20 cellular contexts compared by ENCODE assay signal in the genomic region with DNA sequence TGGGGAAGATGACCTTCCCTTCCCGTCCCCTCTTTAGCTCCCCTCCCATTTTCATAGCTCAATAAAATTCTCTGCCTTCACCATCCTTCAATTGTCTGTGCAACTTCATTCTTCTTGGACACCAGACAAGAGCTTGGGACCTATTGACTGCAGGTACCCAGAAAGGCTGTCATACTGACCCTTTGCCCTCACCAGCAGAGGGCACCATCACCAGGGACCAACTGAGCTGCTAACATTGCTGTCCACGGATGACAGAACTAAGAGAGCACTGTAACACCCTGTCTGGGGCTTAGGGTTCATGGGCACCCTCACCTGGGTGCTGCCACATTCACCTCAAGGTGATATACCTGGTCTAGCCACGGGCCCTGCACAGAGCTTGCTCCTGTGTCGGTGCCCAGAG.
A peak's percentile ranks its signal among the peaks of the same experiment; 100 is the strongest.
DNase-seq lines count a peak whose midpoint lies in the region; ATAC-seq lines count a peak whose summit lies in the region.
"Had no signal": no experiment of that assay in that cellular context is flagged by ENCODE, and none has a peak within 500 bp of the region (broad histone marks: within the 10 kb centered on the region; RNA-seq: fewer than 3 reads in every experiment).

No MANE protein-coding gene starts in this region.

- H2BK5ac ChIP-seq in mesendoderm (ENCODE audit: low read length) = no peak overlapping the region

- no peak overlapping the region for H3K9ac ChIP-seq in Karpas-422 (ENCODE audit: low read length)
- H3K9ac ChIP-seq in mesendoderm (ENCODE audit: low read length) = no peak overlapping the region

- no peaks in the 10 kb centered on the region for H3K9me3 ChIP-seq in Karpas-422 (ENCODE audit: low read length)
- H3K9me3 ChIP-seq: thyroid gland had no signal

- H3K36me3 ChIP-seq in Karpas-422 (ENCODE audit: insufficient read depth, low read length) (no peaks in the 10 kb centered on the region), mesendoderm (ENCODE audit: control insufficient read depth, insufficient read depth, low read length) (no peaks in the 10 kb centered on the region)
- H3K36me3 ChIP-seq: thyroid gland had no signal

- no peaks in the 10 kb centered on the region for H3K4me1 ChIP-seq in Karpas-422 (ENCODE audit: low read length)
- H3K4me1 ChIP-seq in mesendoderm (ENCODE audit: control insufficient read depth, low read depth, low read length) = no peaks in the 10 kb centered on the region
- H3K4me1 ChIP-seq: thyroid gland had no signal

- no peak overlapping the region for H3K18ac ChIP-seq in mesendoderm (ENCODE audit: low read length)

- DNase-seq in DMS53 (lab: John Stamatoyannopoulos, UW) (peak; percentile 37), DMS53 treated with DMSO at 0.1 percent for 48 hours (lab: John Stamatoyannopoulos, UW; ENCODE audit: unreplicated experiment) (no peak), Karpas-422 (peak; percentile 72), UCSD-AML1 (lab: John Stamatoyannopoulos, UW; ENCODE audit: unreplicated experiment) (peak; percentile 22), mesendoderm (peak; percentile 16), ureter (ENCODE audit: low spot score) (no peak)
- DNase-seq: amygdala; CD4-positive, CD25-positive, alpha-beta regulatory T cell; EL; islet precursor cell; KG1; NCI-H1694; NCI-H446 treated with DMSO at 0.1 percent for 48 hours; nucleus accumbens; stimulated activated CD4-positive, alpha-beta T cell treated with anti-CD3 and anti-CD28 coated beads, Interleukin-4, amount 100 ng/mL, for 24 hours; thyroid gland had no signal

- no peaks in the 10 kb centered on the region for H3K79me2 ChIP-seq in Karpas-422 (ENCODE audit: low read length)
- H3K79me2 ChIP-seq in mesendoderm (ENCODE audit: control insufficient read depth, insufficient read depth, low read length) = no peaks in the 10 kb centered on the region

- ATAC-seq in GM18519 (IDR thresholded peaks at IDR 0.05; ENCODE audit: low FRiP score, unreplicated experiment) (no peak), HG03457 (IDR thresholded peaks at IDR 0.05; ENCODE audit: unreplicated experiment) (no peak)
- ATAC-seq: SK-N-SH treated with all-trans-retinoic acid at 6 μM for 48 hours had no signal

- no peak overlapping the region for H2BK15ac ChIP-seq in mesendoderm (replicated peaks; ENCODE audit: low read depth)

- WGBS in mesendoderm (ENCODE audit: extremely low coverage, insufficient coverage, low lambda C conversion rate) = no CpG with 5 or more reads among the region's 4 CpGs

- H2AK5ac ChIP-seq in mesendoderm (ENCODE audit: low read length) = no peak overlapping the region

- no peak overlapping the region for H3K23ac ChIP-seq in mesendoderm (ENCODE audit: low read length)

- H3K56ac ChIP-seq in mesendoderm (ENCODE audit: low read length) = no peak overlapping the region

- H2AFZ ChIP-seq in Karpas-422 (ENCODE audit: low read length) = no peak overlapping the region

- H2BK120ac ChIP-seq in mesendoderm (ENCODE audit: low read depth, low read length) = no peak overlapping the region

- H4K8ac ChIP-seq in mesendoderm (ENCODE audit: low read depth, low read length) = no peak overlapping the region

- no peak overlapping the region for H3K4ac ChIP-seq in mesendoderm (ENCODE audit: low read depth, low read length)

- H3K4me3 ChIP-seq in Karpas-422 (ENCODE audit: low read length) (no peak overlapping the region), mesendoderm (ENCODE audit: low read length) (no peak overlapping the region)
- H3K4me3 ChIP-seq: thyroid gland had no signal

- no peaks in the 10 kb centered on the region for H4K20me1 ChIP-seq in Karpas-422 (ENCODE audit: insufficient read depth, low read depth, low read length)

- no peaks in the 10 kb centered on the region for H3K79me1 ChIP-seq in mesendoderm (ENCODE audit: low read length)

- no peak overlapping the region for H4K5ac ChIP-seq in mesendoderm (ENCODE audit: low read length)

- no peaks in the 10 kb centered on the region for H3K9me2 ChIP-seq in Karpas-422 (replicated peaks; ENCODE audit: insufficient read depth, low read length)

- H3K27me3 ChIP-seq in Karpas-422 (ENCODE audit: low read length) (no peaks in the 10 kb centered on the region), mesendoderm (ENCODE audit: insufficient read depth, low read length, poor library complexity) (no peaks in the 10 kb centered on the region)
- H3K27me3 ChIP-seq: thyroid gland had no signal

- no peak overlapping the region for H3K4me2 ChIP-seq in Karpas-422 (ENCODE audit: low read depth, low read length, poor library complexity, severe bottlenecking)
- no peak overlapping the region for H3K4me2 ChIP-seq in mesendoderm (ENCODE audit: low read length)

- H3K27ac ChIP-seq in Karpas-422 (ENCODE audit: low read length) (no peak overlapping the region), mesendoderm (ENCODE audit: low read depth, low read length) (no peak overlapping the region)
- H3K27ac ChIP-seq: epithelial cell of prostate, thyroid gland had no signal

Comparison
In these comparisons a context has a peak if more than half of its experiments do, and no peak if none do; other contexts are left out.
1. DNase-seq: peak in DMS53 (single experiment), Karpas-422 (single experiment), UCSD-AML1 (single experiment) and mesendoderm (single experiment); none in DMS53 treated with DMSO at 0.1 percent for 48 hours (single experiment) and ureter (single experiment).